ENCODE assay signal across 29 cellular contexts in the genomic region with DNA sequence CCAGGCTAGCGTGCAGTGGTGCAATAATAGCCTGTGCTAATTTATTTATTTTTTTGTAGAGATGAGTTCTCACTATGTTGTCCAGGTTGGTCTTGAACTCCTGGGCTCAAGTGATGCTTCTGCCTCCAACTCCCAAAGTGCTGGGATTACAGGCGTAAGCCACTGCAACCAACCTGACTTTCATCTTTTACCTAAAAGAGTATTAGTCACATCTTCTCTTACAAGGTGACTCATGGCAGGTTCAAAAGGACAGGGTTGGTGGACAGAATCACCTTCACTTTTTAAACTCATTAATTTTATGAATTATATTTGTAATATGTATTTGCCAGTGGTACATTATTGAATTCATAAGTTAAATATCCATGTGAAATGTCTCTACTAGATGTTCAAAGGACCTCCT. TPM values are rescaled to one million over a fixed set of nuclear protein-coding genes. Genes with fewer than 3 reads are reported as not detected.
"Had no signal": no experiment of that assay in that cellular context is flagged by ENCODE, and none has a peak within 500 bp of the region (broad histone marks: within the 10 kb centered on the region; RNA-seq: fewer than 3 reads in every experiment).

No MANE protein-coding gene starts in this region.

- H3K36me3 ChIP-seq: brain microvascular endothelial cell, MG63, SJSA1 had no signal

- H3K4me3 ChIP-seq: MG63, SJSA1 had no signal

- H3K4me1 ChIP-seq: SJSA1 had no signal

- H3K27me3 Mint-ChIP-seq: activated naive CD8-positive, alpha-beta T cell treated with anti-CD3 and anti-CD28 coated beads for 36 hours; activated T-cell treated with anti-CD3 and anti-CD28 coated beads, Interleukin-2, amount 50 U/mL, for 24 hours; IgD-negative memory B cell had no signal

- H3K4me1 Mint-ChIP-seq: activated CD8-positive, alpha-beta memory T cell treated with anti-CD3 and anti-CD28 coated beads, Interleukin-2, amount 10 ng/mL, durations not matched to agents 7 days and 5 days; activated naive CD8-positive, alpha-beta T cell treated with anti-CD3 and anti-CD28 coated beads for 36 hours; IgD-negative memory B cell had no signal

- H3K27me3 ChIP-seq: brain microvascular endothelial cell, MG63, SJSA1 had no signal

- H3K4me2 ChIP-seq: KMS-11 had no signal

- H3K9ac ChIP-seq: KMS-11 had no signal

- H3K9me3 Mint-ChIP-seq: activated naive CD8-positive, alpha-beta T cell treated with anti-CD3 and anti-CD28 coated beads for 36 hours; activated T-helper 1 cell treated with anti-CD3 and anti-CD28 coated beads, Interleukin-12 subunit alpha, Interleukin-12 subunit beta, Interleukin-2, Interleukin-4 antibody, amounts not matched to agents 30 ng/mL and 10 ng/mL and 1 ng/mL, durations not matched to agents 14 hours and 24 hours and 36 hours; IgD-negative memory B cell had no signal

- H3K27ac ChIP-seq: brain microvascular endothelial cell, KMS-11, SJSA1 had no signal

- DNase-seq: activated CD4-positive, alpha-beta T cell treated with anti-CD3 and anti-CD28 coated beads for 48 hours; activated CD4-positive, alpha-beta T cell treated with anti-CD3 and anti-CD28 coated beads, Interleukin-2, amount 50 U/mL, for 48 hours; activated CD8-positive, alpha-beta memory T cell treated with anti-CD3 and anti-CD28 coated beads, Interleukin-2, amount 10 ng/mL, durations not matched to agents 7 days and 5 days; activated effector memory CD4-positive, alpha-beta T cell treated with anti-CD3 and anti-CD28 coated beads, Interleukin-2, amount 50 U/mL, for 16 hours; activated naive CD4-positive, alpha-beta T cell treated with Interleukin-2 at 50 U/mL for 16 hours; activated naive CD8-positive, alpha-beta T cell treated with anti-CD3 and anti-CD28 coated beads for 36 hours; activated T-cell treated with anti-CD3 and anti-CD28 coated beads, Interleukin-2, amount 50 U/mL, for 24 hours; brain microvascular endothelial cell; caudate nucleus; MG63; NCI-H1105; NCI-H1436; NCI-H1694 treated with DMSO at 0.1 percent for 48 hours; NCI-H2029 treated with DMSO at 0.1 percent for 48 hours; NCI-H2227 treated with DMSO at 0.1 percent for 48 hours; NCI-H446 treated with DMSO at 0.1 percent for 48 hours; NCI-H524 treated with DMSO at 0.1 percent for 48 hours; NCI-H748 treated with DMSO at 0.1 percent for 48 hours; RPMI8226; SHP77; SW 1271 had no signal

- H3K27ac Mint-ChIP-seq: activated CD8-positive, alpha-beta memory T cell treated with anti-CD3 and anti-CD28 coated beads, Interleukin-2, amount 10 ng/mL, durations not matched to agents 7 days and 5 days; activated naive CD8-positive, alpha-beta T cell treated with anti-CD3 and anti-CD28 coated beads for 36 hours; activated T-cell treated with anti-CD3 and anti-CD28 coated beads, Interleukin-2, amount 50 U/mL, for 24 hours; activated T-helper 1 cell treated with anti-CD3 and anti-CD28 coated beads, Interleukin-12 subunit alpha, Interleukin-12 subunit beta, Interleukin-2, Interleukin-4 antibody, amounts not matched to agents 30 ng/mL and 10 ng/mL and 1 ng/mL, durations not matched to agents 14 hours and 24 hours and 36 hours; IgD-negative memory B cell; T-helper 1 cell treated with Interleukin-12 subunit alpha and Interleukin-12 subunit beta and Interleukin-4 antibody, amounts not matched to agents 30 μg/mL and 1 μg/mL, for 36 hours had no signal

- H3K9me3 ChIP-seq: MG63, SJSA1 had no signal

- ATAC-seq: activated CD4-positive, CD25-positive, alpha-beta regulatory T cell treated with anti-CD3 and anti-CD28 coated beads, Interleukin-2, amount 50 U/mL, for 24 hours; activated CD8-positive, alpha-beta memory T cell treated with anti-CD3 and anti-CD28 coated beads, Interleukin-2, amount 10 ng/mL, durations not matched to agents 7 days and 5 days; Panc1; SK-N-SH treated with all-trans-retinoic acid at 6 μM for 48 hours had no signal

- H3K4me3 Mint-ChIP-seq: activated CD8-positive, alpha-beta memory T cell treated with anti-CD3 and anti-CD28 coated beads, Interleukin-2, amount 10 ng/mL, durations not matched to agents 7 days and 5 days; activated naive CD8-positive, alpha-beta T cell treated with anti-CD3 and anti-CD28 coated beads for 36 hours; activated T-cell treated with anti-CD3 and anti-CD28 coated beads, Interleukin-2, amount 50 U/mL, for 24 hours; activated T-helper 1 cell treated with anti-CD3 and anti-CD28 coated beads, Interleukin-12 subunit alpha, Interleukin-12 subunit beta, Interleukin-2, Interleukin-4 antibody, amounts not matched to agents 30 ng/mL and 10 ng/mL and 1 ng/mL, durations not matched to agents 14 hours and 24 hours and 36 hours; IgD-negative memory B cell; T-helper 1 cell treated with Interleukin-12 subunit alpha and Interleukin-12 subunit beta and Interleukin-4 antibody, amounts not matched to agents 30 μg/mL and 1 μg/mL, for 36 hours had no signal

- H3K36me3 Mint-ChIP-seq: activated CD8-positive, alpha-beta memory T cell treated with anti-CD3 and anti-CD28 coated beads, Interleukin-2, amount 10 ng/mL, durations not matched to agents 7 days and 5 days; activated naive CD8-positive, alpha-beta T cell treated with anti-CD3 and anti-CD28 coated beads for 36 hours; IgD-negative memory B cell had no signal

RNA-seq across cellular contexts. Expression of gene JAM2, which starts 18.1 kb away (rescaled TPM):
- total RNA-seq: SJSA1 had no signal
